ENCODE assay signal across 2 cellular contexts in genomic region chr19:11094520-11094894, GRCh38.
TF ChIP-seq lines count a peak whose summit lies in the region.

No MANE protein-coding gene starts in this region.

TF ChIP-seq in SK-N-SH, 30 proteins besides CTCF, POLR2A, EP300 and RAD21 (continued from another document):
- TF ChIP-seq, protein P1, sequence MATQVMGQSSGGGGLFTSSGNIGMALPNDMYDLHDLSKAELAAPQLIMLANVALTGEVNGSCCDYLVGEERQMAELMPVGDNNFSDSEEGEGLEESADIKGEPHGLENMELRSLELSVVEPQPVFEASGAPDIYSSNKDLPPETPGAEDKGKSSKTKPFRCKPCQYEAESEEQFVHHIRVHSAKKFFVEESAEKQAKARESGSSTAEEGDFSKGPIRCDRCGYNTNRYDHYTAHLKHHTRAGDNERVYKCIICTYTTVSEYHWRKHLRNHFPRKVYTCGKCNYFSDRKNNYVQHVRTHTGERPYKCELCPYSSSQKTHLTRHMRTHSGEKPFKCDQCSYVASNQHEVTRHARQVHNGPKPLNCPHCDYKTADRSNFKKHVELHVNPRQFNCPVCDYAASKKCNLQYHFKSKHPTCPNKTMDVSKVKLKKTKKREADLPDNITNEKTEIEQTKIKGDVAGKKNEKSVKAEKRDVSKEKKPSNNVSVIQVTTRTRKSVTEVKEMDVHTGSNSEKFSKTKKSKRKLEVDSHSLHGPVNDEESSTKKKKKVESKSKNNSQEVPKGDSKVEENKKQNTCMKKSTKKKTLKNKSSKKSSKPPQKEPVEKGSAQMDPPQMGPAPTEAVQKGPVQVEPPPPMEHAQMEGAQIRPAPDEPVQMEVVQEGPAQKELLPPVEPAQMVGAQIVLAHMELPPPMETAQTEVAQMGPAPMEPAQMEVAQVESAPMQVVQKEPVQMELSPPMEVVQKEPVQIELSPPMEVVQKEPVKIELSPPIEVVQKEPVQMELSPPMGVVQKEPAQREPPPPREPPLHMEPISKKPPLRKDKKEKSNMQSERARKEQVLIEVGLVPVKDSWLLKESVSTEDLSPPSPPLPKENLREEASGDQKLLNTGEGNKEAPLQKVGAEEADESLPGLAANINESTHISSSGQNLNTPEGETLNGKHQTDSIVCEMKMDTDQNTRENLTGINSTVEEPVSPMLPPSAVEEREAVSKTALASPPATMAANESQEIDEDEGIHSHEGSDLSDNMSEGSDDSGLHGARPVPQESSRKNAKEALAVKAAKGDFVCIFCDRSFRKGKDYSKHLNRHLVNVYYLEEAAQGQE (IDR thresholded peaks at IDR 0.05; ENCODE audit: low read depth, low read length): no peak
- TF ChIP-seq IRF3 (IDR thresholded peaks at IDR 0.05; ENCODE audit: low read depth, low read length) (no peak), ELF1 (IDR thresholded peaks at IDR 0.05) (no peak), RXRA (IDR thresholded peaks at IDR 0.05; ENCODE audit: borderline replicate concordance, low read depth) (no peak), FOXJ3 (CRISPR knock-in tag; IDR thresholded peaks at IDR 0.05) (no peak), SIN3A (IDR thresholded peaks at IDR 0.05; ENCODE audit: borderline replicate concordance, low read depth, low read length) (no peak)

TF ChIP-seq in SK-N-SH treated with all-trans-retinoic acid at 6 μM for 48 hours, 23 proteins besides CTCF, POLR2A, EP300 and RAD21 (continued from another document):
- no peak for TF ChIP-seq PATZ1 (CRISPR knock-in tag; IDR thresholded peaks at IDR 0.05; ENCODE audit: borderline replicate concordance)
- no peak for TF ChIP-seq ISL1 (CRISPR knock-in tag; IDR thresholded peaks at IDR 0.05)
- TF ChIP-seq, protein P2, sequence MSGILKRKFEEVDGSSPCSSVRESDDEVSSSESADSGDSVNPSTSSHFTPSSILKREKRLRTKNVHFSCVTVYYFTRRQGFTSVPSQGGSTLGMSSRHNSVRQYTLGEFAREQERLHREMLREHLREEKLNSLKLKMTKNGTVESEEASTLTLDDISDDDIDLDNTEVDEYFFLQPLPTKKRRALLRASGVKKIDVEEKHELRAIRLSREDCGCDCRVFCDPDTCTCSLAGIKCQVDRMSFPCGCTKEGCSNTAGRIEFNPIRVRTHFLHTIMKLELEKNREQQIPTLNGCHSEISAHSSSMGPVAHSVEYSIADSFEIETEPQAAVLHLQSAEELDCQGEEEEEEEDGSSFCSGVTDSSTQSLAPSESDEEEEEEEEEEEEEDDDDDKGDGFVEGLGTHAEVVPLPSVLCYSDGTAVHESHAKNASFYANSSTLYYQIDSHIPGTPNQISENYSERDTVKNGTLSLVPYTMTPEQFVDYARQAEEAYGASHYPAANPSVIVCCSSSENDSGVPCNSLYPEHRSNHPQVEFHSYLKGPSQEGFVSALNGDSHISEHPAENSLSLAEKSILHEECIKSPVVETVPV (CRISPR knock-in tag; IDR thresholded peaks at IDR 0.05): no peak
- TF ChIP-seq SNAI2 (CRISPR knock-in tag; IDR thresholded peaks at IDR 0.05): no peak
- no peak for TF ChIP-seq ZFP3 (CRISPR knock-in tag; IDR thresholded peaks at IDR 0.05)
